Comparison of ENCODE assay signal across 1 cellular context in the genomic region with DNA sequence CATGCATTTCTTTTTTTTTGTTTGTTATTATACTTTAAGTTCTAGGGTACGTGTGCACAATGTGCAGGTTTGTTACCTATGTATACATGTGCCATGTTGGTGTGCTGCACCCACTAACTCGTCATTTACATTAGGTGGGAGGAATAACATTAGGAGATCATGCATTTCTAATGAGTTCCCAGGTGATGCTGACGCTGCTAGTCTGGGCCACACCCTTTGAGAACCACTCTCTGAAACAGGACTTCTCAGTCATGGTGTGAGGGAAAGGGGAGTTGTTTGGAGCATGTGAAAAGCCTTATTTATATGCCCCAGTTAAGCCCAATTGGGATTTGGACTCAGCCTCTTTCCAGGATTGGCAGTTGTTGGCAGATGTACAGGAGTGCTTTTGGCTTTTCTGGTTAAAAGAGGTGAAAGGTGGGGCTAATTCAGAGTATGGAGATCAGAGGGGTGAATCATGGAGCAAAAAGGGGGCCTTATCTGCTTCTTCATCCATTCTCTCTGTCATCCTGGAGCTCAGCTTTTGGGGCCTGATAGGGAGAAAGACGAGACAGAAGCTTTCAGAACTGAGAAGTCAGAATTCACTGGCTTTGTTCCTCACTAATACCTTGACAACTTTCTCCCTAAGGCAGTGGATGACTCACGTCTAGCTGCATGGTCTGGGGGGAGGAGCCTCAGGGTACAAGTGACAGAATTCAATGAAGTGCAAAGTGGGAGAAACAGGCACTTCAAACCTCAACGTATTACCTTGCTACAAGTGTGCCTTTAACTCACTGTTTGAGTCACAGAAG.
TF ChIP-seq lines count a peak whose summit lies in the region.

No MANE protein-coding gene starts in this region.

TF ChIP-seq in H1, 55 proteins besides CTCF, POLR2A, EP300 and RAD21 (continued from another document):
- TF ChIP-seq, protein P1, sequence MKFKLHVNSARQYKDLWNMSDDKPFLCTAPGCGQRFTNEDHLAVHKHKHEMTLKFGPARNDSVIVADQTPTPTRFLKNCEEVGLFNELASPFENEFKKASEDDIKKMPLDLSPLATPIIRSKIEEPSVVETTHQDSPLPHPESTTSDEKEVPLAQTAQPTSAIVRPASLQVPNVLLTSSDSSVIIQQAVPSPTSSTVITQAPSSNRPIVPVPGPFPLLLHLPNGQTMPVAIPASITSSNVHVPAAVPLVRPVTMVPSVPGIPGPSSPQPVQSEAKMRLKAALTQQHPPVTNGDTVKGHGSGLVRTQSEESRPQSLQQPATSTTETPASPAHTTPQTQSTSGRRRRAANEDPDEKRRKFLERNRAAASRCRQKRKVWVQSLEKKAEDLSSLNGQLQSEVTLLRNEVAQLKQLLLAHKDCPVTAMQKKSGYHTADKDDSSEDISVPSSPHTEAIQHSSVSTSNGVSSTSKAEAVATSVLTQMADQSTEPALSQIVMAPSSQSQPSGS (IDR thresholded peaks at IDR 0.05; ENCODE audit: low read length), result no peak
- TF ChIP-seq POU5F1 (IDR thresholded peaks at IDR 0.05; ENCODE audit: low read depth, low read length), result no peak
- no peak for TF ChIP-seq SIN3A (conservative IDR thresholded peaks at IDR 0.05 in 1 of 2, IDR thresholded peaks at IDR 0.05 in 1 of 2; ENCODE audit: low read depth in 1 of 2, low read length in 2 of 2)
